In the genomic region with DNA sequence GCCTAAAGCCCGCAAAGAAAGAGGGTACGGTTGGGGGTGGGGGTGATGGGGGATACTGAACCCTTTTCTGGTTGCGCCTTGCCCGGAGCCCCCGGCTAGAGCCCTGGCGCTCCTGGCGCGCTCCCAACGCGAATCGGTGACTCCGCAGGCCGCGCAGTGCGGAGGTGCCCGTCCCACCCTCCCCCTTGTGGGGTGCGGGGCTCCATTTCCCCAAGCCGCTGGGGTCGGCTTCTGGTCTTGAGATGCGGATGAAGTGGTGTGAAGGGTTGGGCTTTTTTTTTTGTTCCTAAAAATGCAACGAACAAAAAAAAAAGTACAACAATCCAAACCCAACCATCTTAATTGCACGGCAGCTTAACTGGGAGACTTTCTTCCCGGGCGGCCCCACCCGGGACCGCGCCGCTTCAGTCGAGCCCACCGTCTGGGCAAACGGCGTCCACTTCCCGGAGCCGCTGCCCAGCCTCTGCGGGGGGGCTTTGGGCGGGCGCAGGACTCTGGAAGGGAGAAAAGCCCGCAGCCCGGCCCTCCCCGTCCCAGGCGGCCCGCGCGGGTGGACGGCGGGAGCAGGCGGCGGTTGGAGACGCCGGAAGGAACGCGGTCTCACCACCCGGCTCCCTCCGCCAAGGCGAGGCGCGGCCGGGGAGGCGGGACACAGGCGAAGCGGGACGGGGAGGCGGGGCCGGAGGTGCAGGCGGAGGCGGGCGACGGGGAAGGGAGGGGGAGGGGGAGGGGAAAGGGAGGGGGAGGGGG, we compare ENCODE assay signal across 1 cellular context.
TF ChIP-seq lines count a peak whose summit lies in the region.

No MANE protein-coding gene starts in this region.

TF ChIP-seq in K562, 482 proteins besides CTCF, POLR2A, EP300 and RAD21 (continued from another document and continues in another):
- TF ChIP-seq, protein P1, sequence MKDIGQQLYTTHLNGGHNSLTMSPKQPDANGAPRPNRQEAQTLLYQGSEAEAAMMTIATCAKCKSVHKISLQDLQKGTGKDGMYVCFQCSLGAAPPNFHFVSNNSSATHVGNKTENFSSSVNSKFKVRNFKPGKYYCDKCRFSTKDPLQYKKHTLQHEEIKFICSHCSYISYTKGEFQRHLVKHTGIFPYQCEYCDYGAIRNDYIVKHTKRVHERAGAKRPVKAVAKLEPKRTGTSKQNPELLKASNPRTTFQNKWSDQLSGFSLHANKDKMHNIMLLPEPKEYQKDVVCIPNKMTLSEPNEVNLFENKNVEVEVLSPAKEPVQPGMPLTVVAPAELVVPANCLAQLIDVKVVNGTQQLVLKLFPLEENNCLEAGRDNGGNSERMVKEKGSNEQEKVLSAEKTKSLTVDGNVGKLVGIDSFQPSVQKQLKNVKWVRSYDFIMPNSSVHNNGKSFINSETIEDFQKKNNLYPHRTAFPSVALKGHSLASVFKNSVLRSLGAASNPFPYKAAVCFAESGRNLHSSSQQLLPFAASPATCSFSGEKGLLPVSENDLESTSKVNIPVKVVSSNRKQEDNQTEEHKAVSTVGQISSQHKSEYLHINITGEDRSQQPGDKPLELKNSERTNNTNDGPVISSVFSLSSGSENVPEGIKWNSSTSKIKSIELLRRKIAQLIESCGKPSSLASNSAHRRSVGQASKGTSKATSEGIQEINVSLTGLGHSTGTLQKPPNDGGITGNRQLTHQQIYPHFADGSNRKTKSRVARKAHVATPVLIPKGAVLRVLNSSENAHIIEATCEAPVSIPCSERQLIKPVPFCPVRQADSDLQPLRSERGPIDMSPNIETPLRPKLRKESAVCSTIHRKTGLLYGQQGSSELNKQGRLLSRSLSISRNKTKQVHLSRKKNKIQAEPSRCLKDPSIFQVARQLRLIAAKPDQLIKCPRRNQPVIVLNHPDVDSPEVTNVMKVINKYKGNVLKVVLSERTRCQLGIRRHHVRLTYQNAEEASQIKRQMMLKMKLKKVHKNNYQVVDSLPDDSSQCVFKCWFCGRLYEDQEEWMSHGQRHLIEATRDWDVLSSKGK (CRISPR knock-in tag; IDR thresholded peaks at IDR 0.05), result no peak
- TF ChIP-seq ZNF583 (CRISPR knock-in tag; IDR thresholded peaks at IDR 0.05), result no peak
- TF ChIP-seq ZNF354B (CRISPR knock-in tag; IDR thresholded peaks at IDR 0.05), result no peak
- no peak for TF ChIP-seq PHB (CRISPR knock-in tag; IDR thresholded peaks at IDR 0.05)
- no peak for TF ChIP-seq E2F3 (CRISPR knock-in tag; IDR thresholded peaks at IDR 0.05)
- TF ChIP-seq CBX8 (IDR thresholded peaks at IDR 0.05; ENCODE audit: borderline replicate concordance, extremely low read depth, low read depth, low read length, poor library complexity, severe bottlenecking), result no peak
- TF ChIP-seq, protein P2, sequence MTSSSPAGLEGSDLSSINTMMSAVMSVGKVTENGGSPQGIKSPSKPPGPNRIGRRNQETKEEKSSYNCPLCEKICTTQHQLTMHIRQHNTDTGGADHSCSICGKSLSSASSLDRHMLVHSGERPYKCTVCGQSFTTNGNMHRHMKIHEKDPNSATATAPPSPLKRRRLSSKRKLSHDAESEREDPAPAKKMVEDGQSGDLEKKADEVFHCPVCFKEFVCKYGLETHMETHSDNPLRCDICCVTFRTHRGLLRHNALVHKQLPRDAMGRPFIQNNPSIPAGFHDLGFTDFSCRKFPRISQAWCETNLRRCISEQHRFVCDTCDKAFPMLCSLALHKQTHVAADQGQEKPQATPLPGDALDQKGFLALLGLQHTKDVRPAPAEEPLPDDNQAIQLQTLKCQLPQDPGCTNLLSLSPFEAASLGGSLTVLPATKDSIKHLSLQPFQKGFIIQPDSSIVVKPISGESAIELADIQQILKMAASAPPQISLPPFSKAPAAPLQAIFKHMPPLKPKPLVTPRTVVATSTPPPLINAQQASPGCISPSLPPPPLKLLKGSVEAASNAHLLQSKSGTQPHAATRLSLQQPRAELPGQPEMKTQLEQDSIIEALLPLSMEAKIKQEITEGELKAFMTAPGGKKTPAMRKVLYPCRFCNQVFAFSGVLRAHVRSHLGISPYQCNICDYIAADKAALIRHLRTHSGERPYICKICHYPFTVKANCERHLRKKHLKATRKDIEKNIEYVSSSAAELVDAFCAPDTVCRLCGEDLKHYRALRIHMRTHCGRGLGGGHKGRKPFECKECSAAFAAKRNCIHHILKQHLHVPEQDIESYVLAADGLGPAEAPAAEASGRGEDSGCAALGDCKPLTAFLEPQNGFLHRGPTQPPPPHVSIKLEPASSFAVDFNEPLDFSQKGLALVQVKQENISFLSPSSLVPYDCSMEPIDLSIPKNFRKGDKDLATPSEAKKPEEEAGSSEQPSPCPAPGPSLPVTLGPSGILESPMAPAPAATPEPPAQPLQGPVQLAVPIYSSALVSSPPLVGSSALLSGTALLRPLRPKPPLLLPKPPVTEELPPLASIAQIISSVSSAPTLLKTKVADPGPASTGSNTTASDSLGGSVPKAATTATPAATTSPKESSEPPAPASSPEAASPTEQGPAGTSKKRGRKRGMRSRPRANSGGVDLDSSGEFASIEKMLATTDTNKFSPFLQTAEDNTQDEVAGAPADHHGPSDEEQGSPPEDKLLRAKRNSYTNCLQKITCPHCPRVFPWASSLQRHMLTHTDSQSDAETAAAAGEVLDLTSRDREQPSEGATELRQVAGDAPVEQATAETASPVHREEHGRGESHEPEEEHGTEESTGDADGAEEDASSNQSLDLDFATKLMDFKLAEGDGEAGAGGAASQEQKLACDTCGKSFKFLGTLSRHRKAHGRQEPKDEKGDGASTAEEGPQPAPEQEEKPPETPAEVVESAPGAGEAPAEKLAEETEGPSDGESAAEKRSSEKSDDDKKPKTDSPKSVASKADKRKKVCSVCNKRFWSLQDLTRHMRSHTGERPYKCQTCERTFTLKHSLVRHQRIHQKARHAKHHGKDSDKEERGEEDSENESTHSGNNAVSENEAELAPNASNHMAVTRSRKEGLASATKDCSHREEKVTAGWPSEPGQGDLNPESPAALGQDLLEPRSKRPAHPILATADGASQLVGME (CRISPR knock-in tag; IDR thresholded peaks at IDR 0.05), result no peak
- TF ChIP-seq, protein P3, sequence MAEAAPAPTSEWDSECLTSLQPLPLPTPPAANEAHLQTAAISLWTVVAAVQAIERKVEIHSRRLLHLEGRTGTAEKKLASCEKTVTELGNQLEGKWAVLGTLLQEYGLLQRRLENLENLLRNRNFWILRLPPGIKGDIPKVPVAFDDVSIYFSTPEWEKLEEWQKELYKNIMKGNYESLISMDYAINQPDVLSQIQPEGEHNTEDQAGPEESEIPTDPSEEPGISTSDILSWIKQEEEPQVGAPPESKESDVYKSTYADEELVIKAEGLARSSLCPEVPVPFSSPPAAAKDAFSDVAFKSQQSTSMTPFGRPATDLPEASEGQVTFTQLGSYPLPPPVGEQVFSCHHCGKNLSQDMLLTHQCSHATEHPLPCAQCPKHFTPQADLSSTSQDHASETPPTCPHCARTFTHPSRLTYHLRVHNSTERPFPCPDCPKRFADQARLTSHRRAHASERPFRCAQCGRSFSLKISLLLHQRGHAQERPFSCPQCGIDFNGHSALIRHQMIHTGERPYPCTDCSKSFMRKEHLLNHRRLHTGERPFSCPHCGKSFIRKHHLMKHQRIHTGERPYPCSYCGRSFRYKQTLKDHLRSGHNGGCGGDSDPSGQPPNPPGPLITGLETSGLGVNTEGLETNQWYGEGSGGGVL (CRISPR knock-in tag; IDR thresholded peaks at IDR 0.05), result no peak
- peak; percentile 76 for TF ChIP-seq HNRNPK (IDR thresholded peaks at IDR 0.05; ENCODE audit: low read depth, low read length, poor library complexity, severe bottlenecking)
- TF ChIP-seq SP1 (CRISPR knock-in tag; IDR thresholded peaks at IDR 0.05), result no peak
- no peak for TF ChIP-seq ZNF436 (CRISPR knock-in tag; IDR thresholded peaks at IDR 0.05)
- no peak for TF ChIP-seq CTBP1 (IDR thresholded peaks at IDR 0.05; ENCODE audit: borderline replicate concordance)
- TF ChIP-seq ZC3H8 (IDR thresholded peaks at IDR 0.05), result no peak
- TF ChIP-seq, protein P4, sequence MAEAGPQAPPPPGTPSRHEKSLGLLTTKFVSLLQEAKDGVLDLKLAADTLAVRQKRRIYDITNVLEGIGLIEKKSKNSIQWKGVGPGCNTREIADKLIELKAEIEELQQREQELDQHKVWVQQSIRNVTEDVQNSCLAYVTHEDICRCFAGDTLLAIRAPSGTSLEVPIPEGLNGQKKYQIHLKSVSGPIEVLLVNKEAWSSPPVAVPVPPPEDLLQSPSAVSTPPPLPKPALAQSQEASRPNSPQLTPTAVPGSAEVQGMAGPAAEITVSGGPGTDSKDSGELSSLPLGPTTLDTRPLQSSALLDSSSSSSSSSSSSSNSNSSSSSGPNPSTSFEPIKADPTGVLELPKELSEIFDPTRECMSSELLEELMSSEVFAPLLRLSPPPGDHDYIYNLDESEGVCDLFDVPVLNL (CRISPR knock-in tag; IDR thresholded peaks at IDR 0.05; ENCODE audit: low read depth), result no peak
- no peak for TF ChIP-seq HEY1 (CRISPR knock-in tag; IDR thresholded peaks at IDR 0.05; ENCODE audit: borderline replicate concordance)
- no peak for TF ChIP-seq TCF7 (IDR thresholded peaks at IDR 0.05; ENCODE audit: borderline replicate concordance)
- no peak for TF ChIP-seq NR3C1 (CRISPR knock-in tag; IDR thresholded peaks at IDR 0.05)
- TF ChIP-seq MAFF (IDR thresholded peaks at IDR 0.05; ENCODE audit: low read length), result no peak
- TF ChIP-seq, protein P5, sequence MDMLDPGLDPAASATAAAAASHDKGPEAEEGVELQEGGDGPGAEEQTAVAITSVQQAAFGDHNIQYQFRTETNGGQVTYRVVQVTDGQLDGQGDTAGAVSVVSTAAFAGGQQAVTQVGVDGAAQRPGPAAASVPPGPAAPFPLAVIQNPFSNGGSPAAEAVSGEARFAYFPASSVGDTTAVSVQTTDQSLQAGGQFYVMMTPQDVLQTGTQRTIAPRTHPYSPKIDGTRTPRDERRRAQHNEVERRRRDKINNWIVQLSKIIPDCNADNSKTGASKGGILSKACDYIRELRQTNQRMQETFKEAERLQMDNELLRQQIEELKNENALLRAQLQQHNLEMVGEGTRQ (CRISPR knock-in tag; IDR thresholded peaks at IDR 0.05), result no peak
- TF ChIP-seq, protein P6, sequence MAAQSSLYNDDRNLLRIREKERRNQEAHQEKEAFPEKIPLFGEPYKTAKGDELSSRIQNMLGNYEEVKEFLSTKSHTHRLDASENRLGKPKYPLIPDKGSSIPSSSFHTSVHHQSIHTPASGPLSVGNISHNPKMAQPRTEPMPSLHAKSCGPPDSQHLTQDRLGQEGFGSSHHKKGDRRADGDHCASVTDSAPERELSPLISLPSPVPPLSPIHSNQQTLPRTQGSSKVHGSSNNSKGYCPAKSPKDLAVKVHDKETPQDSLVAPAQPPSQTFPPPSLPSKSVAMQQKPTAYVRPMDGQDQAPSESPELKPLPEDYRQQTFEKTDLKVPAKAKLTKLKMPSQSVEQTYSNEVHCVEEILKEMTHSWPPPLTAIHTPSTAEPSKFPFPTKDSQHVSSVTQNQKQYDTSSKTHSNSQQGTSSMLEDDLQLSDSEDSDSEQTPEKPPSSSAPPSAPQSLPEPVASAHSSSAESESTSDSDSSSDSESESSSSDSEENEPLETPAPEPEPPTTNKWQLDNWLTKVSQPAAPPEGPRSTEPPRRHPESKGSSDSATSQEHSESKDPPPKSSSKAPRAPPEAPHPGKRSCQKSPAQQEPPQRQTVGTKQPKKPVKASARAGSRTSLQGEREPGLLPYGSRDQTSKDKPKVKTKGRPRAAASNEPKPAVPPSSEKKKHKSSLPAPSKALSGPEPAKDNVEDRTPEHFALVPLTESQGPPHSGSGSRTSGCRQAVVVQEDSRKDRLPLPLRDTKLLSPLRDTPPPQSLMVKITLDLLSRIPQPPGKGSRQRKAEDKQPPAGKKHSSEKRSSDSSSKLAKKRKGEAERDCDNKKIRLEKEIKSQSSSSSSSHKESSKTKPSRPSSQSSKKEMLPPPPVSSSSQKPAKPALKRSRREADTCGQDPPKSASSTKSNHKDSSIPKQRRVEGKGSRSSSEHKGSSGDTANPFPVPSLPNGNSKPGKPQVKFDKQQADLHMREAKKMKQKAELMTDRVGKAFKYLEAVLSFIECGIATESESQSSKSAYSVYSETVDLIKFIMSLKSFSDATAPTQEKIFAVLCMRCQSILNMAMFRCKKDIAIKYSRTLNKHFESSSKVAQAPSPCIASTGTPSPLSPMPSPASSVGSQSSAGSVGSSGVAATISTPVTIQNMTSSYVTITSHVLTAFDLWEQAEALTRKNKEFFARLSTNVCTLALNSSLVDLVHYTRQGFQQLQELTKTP (IDR thresholded peaks at IDR 0.05; ENCODE audit: low read depth in 1 of 2, partially characterized antibody in 2 of 2), result no peak
- TF ChIP-seq ETV1 (tag; conservative IDR thresholded peaks at IDR 0.05; ENCODE audit: low read depth), result peak; percentile 82
- no peak for TF ChIP-seq EZH2 (IDR thresholded peaks at IDR 0.05; ENCODE audit: borderline replicate concordance, low read depth, low read length)
- TF ChIP-seq HDAC1 (IDR thresholded peaks at IDR 0.05), result no peak
- TF ChIP-seq ZC3H11A (IDR thresholded peaks at IDR 0.05; ENCODE audit: low read depth, low read length), result no peak
- TF ChIP-seq, protein P7, sequence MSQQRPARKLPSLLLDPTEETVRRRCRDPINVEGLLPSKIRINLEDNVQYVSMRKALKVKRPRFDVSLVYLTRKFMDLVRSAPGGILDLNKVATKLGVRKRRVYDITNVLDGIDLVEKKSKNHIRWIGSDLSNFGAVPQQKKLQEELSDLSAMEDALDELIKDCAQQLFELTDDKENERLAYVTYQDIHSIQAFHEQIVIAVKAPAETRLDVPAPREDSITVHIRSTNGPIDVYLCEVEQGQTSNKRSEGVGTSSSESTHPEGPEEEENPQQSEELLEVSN (IDR thresholded peaks at IDR 0.05; ENCODE audit: borderline replicate concordance in 1 of 2, extremely low read depth in 1 of 2, insufficient read depth in 1 of 2, insufficient read length in 1 of 2, low read depth in 1 of 2, low read length in 1 of 2, poor library complexity in 1 of 2, severe bottlenecking in 1 of 2), result peak in 1 of 2 experiments; percentile 92
- no peak for TF ChIP-seq ARNT (IDR thresholded peaks at IDR 0.05)
- TF ChIP-seq, protein P8, sequence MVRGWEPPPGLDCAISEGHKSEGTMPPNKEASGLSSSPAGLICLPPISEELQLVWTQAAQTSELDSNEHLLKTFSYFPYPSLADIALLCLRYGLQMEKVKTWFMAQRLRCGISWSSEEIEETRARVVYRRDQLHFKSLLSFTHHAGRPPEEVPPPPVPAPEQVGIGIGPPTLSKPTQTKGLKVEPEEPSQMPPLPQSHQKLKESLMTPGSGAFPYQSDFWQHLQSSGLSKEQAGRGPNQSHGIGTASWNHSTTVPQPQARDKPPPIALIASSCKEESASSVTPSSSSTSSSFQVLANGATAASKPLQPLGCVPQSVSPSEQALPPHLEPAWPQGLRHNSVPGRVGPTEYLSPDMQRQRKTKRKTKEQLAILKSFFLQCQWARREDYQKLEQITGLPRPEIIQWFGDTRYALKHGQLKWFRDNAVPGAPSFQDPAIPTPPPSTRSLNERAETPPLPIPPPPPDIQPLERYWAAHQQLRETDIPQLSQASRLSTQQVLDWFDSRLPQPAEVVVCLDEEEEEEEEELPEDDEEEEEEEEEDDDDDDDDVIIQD (CRISPR knock-in tag; IDR thresholded peaks at IDR 0.05), result no peak
- TF ChIP-seq CHCHD3 (CRISPR knock-in tag; IDR thresholded peaks at IDR 0.05), result no peak
- TF ChIP-seq, protein P9, sequence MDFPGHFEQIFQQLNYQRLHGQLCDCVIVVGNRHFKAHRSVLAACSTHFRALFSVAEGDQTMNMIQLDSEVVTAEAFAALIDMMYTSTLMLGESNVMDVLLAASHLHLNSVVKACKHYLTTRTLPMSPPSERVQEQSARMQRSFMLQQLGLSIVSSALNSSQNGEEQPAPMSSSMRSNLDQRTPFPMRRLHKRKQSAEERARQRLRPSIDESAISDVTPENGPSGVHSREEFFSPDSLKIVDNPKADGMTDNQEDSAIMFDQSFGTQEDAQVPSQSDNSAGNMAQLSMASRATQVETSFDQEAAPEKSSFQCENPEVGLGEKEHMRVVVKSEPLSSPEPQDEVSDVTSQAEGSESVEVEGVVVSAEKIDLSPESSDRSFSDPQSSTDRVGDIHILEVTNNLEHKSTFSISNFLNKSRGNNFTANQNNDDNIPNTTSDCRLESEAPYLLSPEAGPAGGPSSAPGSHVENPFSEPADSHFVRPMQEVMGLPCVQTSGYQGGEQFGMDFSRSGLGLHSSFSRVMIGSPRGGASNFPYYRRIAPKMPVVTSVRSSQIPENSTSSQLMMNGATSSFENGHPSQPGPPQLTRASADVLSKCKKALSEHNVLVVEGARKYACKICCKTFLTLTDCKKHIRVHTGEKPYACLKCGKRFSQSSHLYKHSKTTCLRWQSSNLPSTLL (IDR thresholded peaks at IDR 0.05), result no peak
